ENCODE assay signal across 8 cellular contexts in the genomic region with DNA sequence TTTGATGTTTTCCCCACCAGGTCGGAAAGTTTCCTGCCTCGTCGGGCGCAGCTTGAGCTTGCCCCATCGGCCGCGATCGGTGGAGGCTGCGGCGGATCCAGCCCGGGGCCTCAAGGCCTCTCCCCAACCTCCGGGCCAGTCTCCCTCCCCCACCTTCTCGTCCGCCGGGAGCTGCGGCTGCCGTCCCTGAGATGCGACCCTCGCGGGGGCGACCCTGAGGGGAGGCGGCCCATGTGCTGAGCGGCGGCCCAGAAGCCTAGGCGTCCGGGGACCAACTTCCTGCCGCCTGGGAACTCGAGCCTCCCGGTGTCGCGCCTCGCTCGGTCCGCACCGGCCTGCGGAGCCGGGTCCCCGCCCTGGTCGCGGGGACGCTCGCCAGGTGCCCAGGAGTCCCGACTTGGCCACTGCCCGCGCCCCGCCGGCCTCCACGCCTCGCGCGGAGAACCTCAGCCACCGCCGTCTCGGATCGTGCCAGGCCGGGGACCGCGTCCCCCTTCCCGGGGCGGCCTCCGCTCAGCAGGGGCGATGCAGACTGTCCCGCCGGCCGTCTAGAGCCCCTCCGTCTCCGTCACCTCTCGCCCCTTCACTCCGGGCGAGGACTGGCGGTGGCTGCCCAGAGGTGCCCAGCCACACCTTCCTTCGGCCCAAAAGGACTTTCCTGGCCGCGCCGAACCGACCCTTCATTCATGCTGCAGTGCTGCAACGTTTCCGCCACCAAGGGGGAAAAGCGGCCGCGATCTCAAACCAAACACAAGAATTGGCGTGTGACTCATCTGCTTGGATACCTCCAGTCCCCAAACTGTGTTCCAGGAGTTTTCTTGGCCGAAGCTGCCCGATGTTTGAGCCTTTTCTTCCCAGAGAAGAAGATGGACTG. TPM values are rescaled to one million over a fixed set of nuclear protein-coding genes. Genes with fewer than 3 reads are reported as not detected.
A peak's percentile ranks its signal among the peaks of the same experiment; 100 is the strongest.
DNase-seq lines count a peak whose midpoint lies in the region; ATAC-seq lines count a peak whose summit lies in the region.

No MANE protein-coding gene starts in this region.

- peak; percentile 5 for ATAC-seq in GM18873 (IDR thresholded peaks at IDR 0.05; ENCODE audit: low FRiP score, unreplicated experiment)
- ATAC-seq in HG03135 (IDR thresholded peaks at IDR 0.05; ENCODE audit: unreplicated experiment): peak; percentile 32

- peak overlapping the region; percentile 80 for H3K27ac ChIP-seq in angular gyrus (ENCODE audit: low read depth, low read length)

- DNase-seq in A172 (ENCODE audit: low spot score) (peak; percentile 46), SW480 (ENCODE audit: low spot score) (peak; percentile 65), hepatic stellate cell (ENCODE audit: low spot score) (peak; percentile 79), retina (peak; percentile 78), ecto neural progenitor cell (ENCODE audit: low spot score) (no peak)

RNA-seq across cellular contexts. Expression of gene SLMAP, which starts 0.7 kb away (rescaled TPM):
- 44.6 and 61.8 TPM in 2 replicates for total RNA-seq in A172 (2014; rRNA removed; shearing (Covaris generic))
